In the genomic region with DNA sequence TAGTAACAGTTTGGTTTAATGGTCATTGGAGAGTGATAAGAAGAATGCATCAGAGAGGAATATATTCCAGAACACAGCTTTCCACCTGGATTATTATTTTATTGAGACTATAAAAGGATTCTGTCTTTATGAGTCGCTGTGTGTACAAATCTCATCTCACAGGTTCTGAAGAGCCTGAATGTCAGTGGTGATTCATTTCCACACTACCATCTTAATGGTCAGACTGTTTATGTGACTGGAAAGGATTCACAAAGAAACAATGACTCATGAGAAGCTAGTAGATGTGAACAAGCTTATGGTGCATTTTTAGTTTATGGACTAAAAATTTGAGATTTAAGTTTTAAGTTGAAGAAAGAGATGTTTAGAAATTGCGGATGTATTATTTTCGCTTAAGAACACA, we compare ENCODE assay signal across 15 cellular contexts.
A peak's percentile ranks its signal among the peaks of the same experiment; 100 is the strongest.
DNase-seq lines count a peak whose midpoint lies in the region; ATAC-seq and TF ChIP-seq lines count a peak whose summit lies in the region.
"Had no signal": no experiment of that assay in that cellular context is flagged by ENCODE, and none has a peak within 500 bp of the region (broad histone marks: within the 10 kb centered on the region; RNA-seq: fewer than 3 reads in every experiment).

No MANE protein-coding gene starts in this region.

- H3K27ac ChIP-seq in brain microvascular endothelial cell (peak overlapping the region; percentile 30), neural progenitor cell (no peak overlapping the region)

- H3K36me3 Mint-ChIP-seq in activated T-helper 17 cell treated with anti-CD3 and anti-CD28 coated beads, Interleukin-2, amount 50 U/mL, for 72 hours (ENCODE audit: low read depth): no peaks in the 10 kb centered on the region
- H3K36me3 Mint-ChIP-seq in neural progenitor cell: no peaks in the 10 kb centered on the region
- H3K36me3 Mint-ChIP-seq: activated naive CD4-positive, alpha-beta T cell treated with anti-CD3 and anti-CD28 coated beads, Interleukin-2, amount 10 ng/mL, durations not matched to agents 7 days and 5 days; CD8-positive, alpha-beta memory T cell had no signal

- H3K36me3 ChIP-seq in brain microvascular endothelial cell (replicated peaks) (no peaks in the 10 kb centered on the region), neural progenitor cell (no peaks in the 10 kb centered on the region)

- no peaks in the 10 kb centered on the region for H3F3A ChIP-seq in neural progenitor cell (ENCODE audit: low read depth)

- in situ Hi-C loops in brain microvascular endothelial cell (cut with HindIII; ENCODE audit: low pct_ligation_motif_present, low sequenced_read_pairs): no loop called here
- in situ Hi-C loops in G401 (cut with HindIII; ENCODE audit: low sequenced_read_pairs): no loop called here

- H3K4me2 ChIP-seq in neural progenitor cell: no peak overlapping the region

- ATAC-seq in activated T-helper 17 cell treated with anti-CD3 and anti-CD28 coated beads, Interleukin-2, amount 50 U/mL, for 72 hours (replicated peaks): no peak
- ATAC-seq in GM21825 (IDR thresholded peaks at IDR 0.05; ENCODE audit: unreplicated experiment): no peak

- no peaks in the 10 kb centered on the region for H3K79me2 ChIP-seq in neural progenitor cell (ENCODE audit: low read depth)

- H3K4me3 ChIP-seq in brain microvascular endothelial cell (ENCODE audit: low read depth, low read length) (no peak overlapping the region), neural progenitor cell (no peak overlapping the region)

- TF ChIP-seq CTCF in brain microvascular endothelial cell (IDR thresholded peaks at IDR 0.05; ENCODE audit: low read depth, low read length, missing control alignments) (no peak), neural progenitor cell (IDR thresholded peaks at IDR 0.05) (no peak)

- peaks cover 5% of the 10 kb centered on the region for H3K9me3 ChIP-seq in neural progenitor cell (ENCODE audit: low read depth)

- no peak overlapping the region for H3K27ac Mint-ChIP-seq in activated T-helper 17 cell treated with anti-CD3 and anti-CD28 coated beads, Interleukin-2, amount 50 U/mL, for 72 hours
- no peak overlapping the region for H3K27ac Mint-ChIP-seq in neural progenitor cell
- H3K27ac Mint-ChIP-seq: activated B cell treated with CpG ODN at 0.5 μM for 24 hours; activated naive CD4-positive, alpha-beta T cell treated with anti-CD3 and anti-CD28 coated beads, Interleukin-2, amount 10 ng/mL, durations not matched to agents 7 days and 5 days; CD8-positive, alpha-beta memory T cell had no signal

- no peaks in the 10 kb centered on the region for H3K4me1 Mint-ChIP-seq in activated T-helper 17 cell treated with anti-CD3 and anti-CD28 coated beads, Interleukin-2, amount 50 U/mL, for 72 hours
- no peaks in the 10 kb centered on the region for H3K4me1 Mint-ChIP-seq in neural progenitor cell
- H3K4me1 Mint-ChIP-seq: activated B cell treated with CpG ODN at 0.5 μM for 24 hours; activated naive CD4-positive, alpha-beta T cell treated with anti-CD3 and anti-CD28 coated beads, Interleukin-2, amount 10 ng/mL, durations not matched to agents 7 days and 5 days; CD8-positive, alpha-beta memory T cell had no signal

- no peaks in the 10 kb centered on the region for H3K27me3 ChIP-seq in brain microvascular endothelial cell (replicated peaks)
- H3K27me3 ChIP-seq in neural progenitor cell: no peaks in the 10 kb centered on the region

- H3K4me3 Mint-ChIP-seq in activated T-helper 17 cell treated with anti-CD3 and anti-CD28 coated beads, Interleukin-2, amount 50 U/mL, for 72 hours: no peak overlapping the region
- H3K4me3 Mint-ChIP-seq in neural progenitor cell: no peak overlapping the region
- H3K4me3 Mint-ChIP-seq: activated B cell treated with CpG ODN at 0.5 μM for 24 hours; activated naive CD4-positive, alpha-beta T cell treated with anti-CD3 and anti-CD28 coated beads, Interleukin-2, amount 10 ng/mL, durations not matched to agents 7 days and 5 days; CD8-positive, alpha-beta memory T cell had no signal

- no peak overlapping the region for H3K9ac ChIP-seq in neural progenitor cell

- H4K20me1 ChIP-seq in neural progenitor cell (ENCODE audit: low read depth): no peaks in the 10 kb centered on the region

- no peak overlapping the region for H2AFZ ChIP-seq in neural progenitor cell (replicated peaks)

- DNase-seq in A172 (ENCODE audit: low spot score): peak; percentile 82
- DNase-seq in HPDE6-E6E7 (ENCODE audit: extremely low spot score): peak; percentile 14
- peak; percentile 74 for DNase-seq in brain microvascular endothelial cell
- peak; percentile 33 for DNase-seq in glomerular visceral epithelial cell (ENCODE audit: extremely low spot score)
- no peak for DNase-seq in neural progenitor cell (ENCODE audit: low spot score)
- DNase-seq in G401 (ENCODE audit: low spot score): no peak
- DNase-seq: activated B cell treated with CpG ODN at 0.5 μM for 24 hours; activated naive CD4-positive, alpha-beta T cell treated with anti-CD3 and anti-CD28 coated beads, Interleukin-2, amount 10 ng/mL, durations not matched to agents 7 days and 5 days; CD8-positive, alpha-beta memory T cell; cerebellar nuclear complex; NCI-H146; NCI-H446 treated with DMSO at 0.1 percent for 48 hours; stimulated activated naive CD4-positive, alpha-beta T cell had no signal

- no peaks in the 10 kb centered on the region for H3K27me3 Mint-ChIP-seq in activated T-helper 17 cell treated with anti-CD3 and anti-CD28 coated beads, Interleukin-2, amount 50 U/mL, for 72 hours
- no peaks in the 10 kb centered on the region for H3K27me3 Mint-ChIP-seq in neural progenitor cell (ENCODE audit: insufficient read depth, low read depth)
- H3K27me3 Mint-ChIP-seq: activated B cell treated with CpG ODN at 0.5 μM for 24 hours; activated naive CD4-positive, alpha-beta T cell treated with anti-CD3 and anti-CD28 coated beads, Interleukin-2, amount 10 ng/mL, durations not matched to agents 7 days and 5 days; CD8-positive, alpha-beta memory T cell had no signal

- no peaks in the 10 kb centered on the region for H3K4me1 ChIP-seq in neural progenitor cell

- H3K9me3 Mint-ChIP-seq in activated T-helper 17 cell treated with anti-CD3 and anti-CD28 coated beads, Interleukin-2, amount 50 U/mL, for 72 hours: peaks cover 10% of the 10 kb centered on the region
- peaks cover 15% of the 10 kb centered on the region for H3K9me3 Mint-ChIP-seq in neural progenitor cell

Comparison
In these comparisons a context has a peak if more than half of its experiments do, and no peak if none do; other contexts are left out.
1. DNase-seq: peak in A172 (single experiment), HPDE6-E6E7 (single experiment), brain microvascular endothelial cell (single experiment) and glomerular visceral epithelial cell (single experiment); none in neural progenitor cell (single experiment) and G401 (single experiment).